8 cellular contexts compared by ENCODE assay signal in the genomic region with DNA sequence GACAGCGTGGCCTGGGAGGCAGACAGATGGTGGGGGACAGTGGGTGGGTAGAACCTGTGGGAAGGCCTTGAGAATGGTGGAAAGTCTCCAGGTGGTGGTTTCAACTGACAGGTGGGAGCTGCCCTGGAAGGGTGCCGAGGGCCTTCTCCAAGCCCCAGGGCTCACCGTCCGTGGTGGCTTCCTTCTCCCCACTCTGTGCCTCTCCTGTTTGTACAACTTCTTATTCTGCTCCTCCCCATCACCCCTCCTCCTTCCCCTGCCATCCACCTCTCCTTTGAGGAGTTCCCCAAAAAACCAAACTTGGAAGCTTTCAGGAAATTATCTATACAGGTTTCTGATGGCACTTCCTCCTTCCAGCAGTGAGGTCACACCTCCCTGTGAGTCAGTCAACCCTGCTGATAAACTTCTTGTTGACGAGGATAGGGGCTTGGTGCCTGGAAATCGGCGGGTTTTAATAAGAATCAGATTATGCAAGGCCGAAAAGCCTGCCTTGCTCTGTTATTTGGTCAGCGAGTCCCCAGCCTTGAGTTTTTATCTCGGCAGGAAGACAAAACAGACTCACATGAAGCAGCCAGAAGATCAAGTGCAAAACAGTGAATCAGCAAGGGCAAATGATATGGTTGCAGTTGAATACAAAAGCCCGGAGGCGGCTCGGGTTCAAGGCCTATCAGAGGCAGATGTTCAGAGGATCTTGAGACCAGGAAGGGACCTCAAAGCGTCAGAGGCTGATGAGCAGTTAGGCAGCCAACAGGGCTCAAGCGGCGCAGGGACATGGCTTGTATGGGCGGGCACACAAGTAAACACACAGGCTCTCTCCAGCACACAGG. TPM values are rescaled to one million over a fixed set of nuclear protein-coding genes. Genes with fewer than 3 reads are reported as not detected.
DNase-seq lines count a peak whose midpoint lies in the region; ATAC-seq and TF ChIP-seq lines count a peak whose summit lies in the region.

No MANE protein-coding gene starts in this region.

- peak; percentile 51 for DNase-seq in H4 (ENCODE audit: low spot score)
- DNase-seq in SIG-M5 (lab: John Stamatoyannopoulos, UW): peak; percentile 73
- DNase-seq in esophagus muscularis mucosa (ENCODE audit: extremely low spot score): no peak
- DNase-seq in retina: no peak
- no peak for DNase-seq in HuH-7 (ENCODE audit: low spot score)

- H3K4me3 ChIP-seq in esophagus muscularis mucosa (no peak overlapping the region), parathyroid adenoma (ENCODE audit: low read depth, low read length) (no peak overlapping the region)

- H2AFZ ChIP-seq in parathyroid adenoma: peak overlapping the region; percentile 51

- TF ChIP-seq EP300 in esophagus muscularis mucosa (IDR thresholded peaks at IDR 0.05): no peak

- peaks cover 44 to 58% (median 51%) of the 10 kb centered on the region in 4 donors for H3K4me1 ChIP-seq in esophagus muscularis mucosa
- no peaks in the 10 kb centered on the region for H3K4me1 ChIP-seq in parathyroid adenoma

- TF ChIP-seq POLR2A in esophagus muscularis mucosa (IDR thresholded peaks at IDR 0.05; ENCODE audit: low read depth): no peak

- no peak for TF ChIP-seq CTCF in esophagus muscularis mucosa (IDR thresholded peaks at IDR 0.05)
- TF ChIP-seq CTCF in parathyroid adenoma (IDR thresholded peaks at IDR 0.05): no peak

- no peak for ATAC-seq in HG03439 (IDR thresholded peaks at IDR 0.05; ENCODE audit: unreplicated experiment)
- no peak for ATAC-seq in GM19467 (IDR thresholded peaks at IDR 0.05; ENCODE audit: unreplicated experiment)

- H3K79me2 ChIP-seq in parathyroid adenoma: no peaks in the 10 kb centered on the region

- no peak overlapping the region for H3K4me2 ChIP-seq in parathyroid adenoma (ENCODE audit: low read length)

- H3K27me3 ChIP-seq in esophagus muscularis mucosa: no peaks in the 10 kb centered on the region
- no peaks in the 10 kb centered on the region for H3K27me3 ChIP-seq in parathyroid adenoma (ENCODE audit: control insufficient read depth, insufficient read depth, low read length)

- H3K27ac ChIP-seq in esophagus muscularis mucosa (replicated peaks in 1 of 4) (peak overlapping the region; percentile 42 to 67 (median 60)), parathyroid adenoma (peak overlapping the region; percentile 65)

- no peak overlapping the region for H3K9ac ChIP-seq in parathyroid adenoma

- intact Hi-C loops in esophagus muscularis mucosa (cut with DNase I): no loop called here

- 75% methylated on average over 16 of the region's 17 CpGs for WGBS in esophagus muscularis mucosa

- no peaks in the 10 kb centered on the region for H3K9me3 ChIP-seq in esophagus muscularis mucosa
- H3K9me3 ChIP-seq in parathyroid adenoma (ENCODE audit: control insufficient read depth, low read length): no peaks in the 10 kb centered on the region

- H3K36me3 ChIP-seq in esophagus muscularis mucosa: peaks cover 4 to 54% (median 30%) of the 10 kb centered on the region in 4 donors
- H3K36me3 ChIP-seq in parathyroid adenoma (ENCODE audit: control insufficient read depth, insufficient read depth, low read length): no peaks in the 10 kb centered on the region

RNA-seq across cellular contexts. Expression of gene ST3GAL4, which starts 9.5 kb away (rescaled TPM):
- 49.8 and 55.9 TPM in 2 replicates for total RNA-seq in H4 (2014; rRNA removed; shearing (Covaris generic))
- 10 to 100 TPM; 40.0 to 52.4 (median 40.5) TPM for total RNA-seq in esophagus muscularis mucosa

RNA-seq across cellular contexts. Expression of gene DCPS, which starts 42.1 kb away (rescaled TPM):
- total RNA-seq in H4 (2014; rRNA removed; shearing (Covaris generic)): 25.9 and 36.9 TPM in 2 replicates
- 10 to 100 TPM in 3 of 4 donors, 1 to 10 TPM in 1; 8.0 to 18.4 (median 14.3) TPM for total RNA-seq in esophagus muscularis mucosa

Comparison
In these comparisons a context has a peak if more than half of its experiments do, and no peak if none do; other contexts are left out.
1. DNase-seq: peak in H4 (single experiment) and SIG-M5 (single experiment); none in esophagus muscularis mucosa (single experiment), retina (single experiment) and HuH-7 (single experiment).